Comparison of ENCODE assay signal across 22 cellular contexts in the genomic region with DNA sequence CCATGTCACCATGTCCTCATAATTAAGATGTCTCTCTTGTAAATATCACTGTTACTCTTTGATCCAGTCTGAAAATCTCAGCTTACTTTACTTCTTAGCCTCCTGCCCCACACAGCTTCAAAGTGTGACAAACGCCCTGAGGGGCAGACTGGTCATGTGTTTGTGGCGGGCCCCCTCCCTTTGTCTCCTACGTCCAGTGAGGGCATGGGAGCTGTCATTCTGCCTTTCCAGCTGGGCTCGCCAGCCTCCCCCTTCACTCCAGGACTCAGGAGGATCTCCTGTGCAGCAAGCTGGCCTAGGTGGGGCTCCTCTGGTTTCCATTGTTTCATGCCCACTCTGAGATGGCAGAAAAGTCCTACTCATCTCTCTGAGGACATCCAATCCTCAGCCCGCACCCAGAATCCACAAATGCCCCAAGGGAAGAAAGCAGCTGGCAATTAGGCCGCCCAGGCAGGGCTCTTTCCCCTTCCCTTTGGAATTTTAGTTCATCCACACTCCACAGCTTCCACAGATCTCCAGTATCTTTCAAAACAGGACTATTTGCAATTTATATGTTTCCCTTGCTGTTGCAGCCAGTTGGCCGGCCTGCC.
A peak's percentile ranks its signal among the peaks of the same experiment; 100 is the strongest.
DNase-seq lines count a peak whose midpoint lies in the region; ATAC-seq and TF ChIP-seq lines count a peak whose summit lies in the region.
"Had no signal": no experiment of that assay in that cellular context is flagged by ENCODE, and none has a peak within 500 bp of the region (broad histone marks: within the 10 kb centered on the region; RNA-seq: fewer than 3 reads in every experiment).

No MANE protein-coding gene starts in this region.

- ATAC-seq in activated T-cell treated with anti-CD3 and anti-CD28 coated beads, Interleukin-2, amount 50 U/mL, for 72 hours (replicated peaks in 1 of 2): no peak
- ATAC-seq in HG03469 (IDR thresholded peaks at IDR 0.05; ENCODE audit: unreplicated experiment): no peak

- peak overlapping the region; percentile 15 for H3K27ac Mint-ChIP-seq in activated T-cell treated with anti-CD3 and anti-CD28 coated beads, Interleukin-2, amount 50 U/mL, for 72 hours

- DNase-seq in activated T-cell treated with anti-CD3 and anti-CD28 coated beads, Interleukin-2, amount 50 U/mL, for 72 hours: no peak
- DNase-seq in activated T-cell treated with anti-CD3 and anti-CD28 coated beads for 4 hours (no peak), caudate nucleus (lab: John Stamatoyannopoulos, UW) (no peak), islet precursor cell (peak; percentile 54), posterior vena cava (ENCODE audit: low spot score) (peak; percentile 34), colonic mucosa (no peak), COLO668 (lab: John Stamatoyannopoulos, UW; ENCODE audit: unreplicated experiment) (no peak)
- DNase-seq: DMS153, DND-41, KBM-7, MV-4-11, NCI-H1105, NCI-H1436 treated with DMSO at 0.1 percent for 48 hours, NCI-H1930, NCI-H2107, NCI-H446, NCI-H524 treated with DMSO at 0.1 percent for 48 hours, NCI-H774, SIG-M5 had no signal

- H3K4me3 ChIP-seq in colonic mucosa: no peak overlapping the region

- no peak overlapping the region for H3K4me3 Mint-ChIP-seq in activated T-cell treated with anti-CD3 and anti-CD28 coated beads, Interleukin-2, amount 50 U/mL, for 72 hours

- H3K36me3 ChIP-seq in colonic mucosa: no peaks in the 10 kb centered on the region

- H3K36me3 Mint-ChIP-seq in activated T-cell treated with anti-CD3 and anti-CD28 coated beads, Interleukin-2, amount 50 U/mL, for 72 hours (ENCODE audit: insufficient read depth in 2 of 2): peaks cover 0 to 4% of the 10 kb centered on the region in 2 donors

- H3K9ac ChIP-seq in colonic mucosa (ENCODE audit: low read depth in 2 of 2, low read length in 2 of 2): no peak overlapping the region

- no peaks in the 10 kb centered on the region for H3K4me1 ChIP-seq in colonic mucosa

- H3K9me3 ChIP-seq in colonic mucosa: no peaks in the 10 kb centered on the region

- H3K27ac ChIP-seq in caudate nucleus (ENCODE audit: low read depth, low read length) (peak overlapping the region; percentile 58), colonic mucosa (no peak overlapping the region)
- H3K27ac ChIP-seq: 22Rv1 had no signal

- intact Hi-C loops in posterior vena cava (cut with DNase I): no loop called here
- intact Hi-C loops in colonic mucosa (cut with DNase I): no loop called here

- no peak for TF ChIP-seq CTCF in colonic mucosa (IDR thresholded peaks at IDR 0.05)

- peaks cover 0 to 2% of the 10 kb centered on the region in 2 donors for H3K9me3 Mint-ChIP-seq in activated T-cell treated with anti-CD3 and anti-CD28 coated beads, Interleukin-2, amount 50 U/mL, for 72 hours
- H3K9me3 Mint-ChIP-seq: H9 had no signal

- H3K27me3 Mint-ChIP-seq in activated T-cell treated with anti-CD3 and anti-CD28 coated beads, Interleukin-2, amount 50 U/mL, for 72 hours (ENCODE audit: low read depth): peaks cover 8% of the 10 kb centered on the region

- H3K4me1 Mint-ChIP-seq in activated T-cell treated with anti-CD3 and anti-CD28 coated beads, Interleukin-2, amount 50 U/mL, for 72 hours (ENCODE audit: low read depth): no peaks in the 10 kb centered on the region

- H3K27me3 ChIP-seq in colonic mucosa: no peaks in the 10 kb centered on the region

Comparison
In these comparisons a context has a peak if more than half of its experiments do, and no peak if none do; other contexts are left out.
1. DNase-seq: peak in islet precursor cell (single experiment) and posterior vena cava (single experiment); none in activated T-cell treated with anti-CD3 and anti-CD28 coated beads, Interleukin-2, amount 50 U/mL, for 72 hours (0 of 2), activated T-cell treated with anti-CD3 and anti-CD28 coated beads for 4 hours (single experiment), caudate nucleus (0 of 61), colonic mucosa (single experiment) and COLO668 (single experiment).